ENCODE assay signal across 1 cellular context in genomic region chr13:29175245-29175873, GRCh38.
TF ChIP-seq lines count a peak whose summit lies in the region.

No MANE protein-coding gene starts in this region.

TF ChIP-seq in GM23338, 12 proteins besides CTCF, POLR2A, EP300 and RAD21 (continued from another document):
- TF ChIP-seq, protein P1, sequence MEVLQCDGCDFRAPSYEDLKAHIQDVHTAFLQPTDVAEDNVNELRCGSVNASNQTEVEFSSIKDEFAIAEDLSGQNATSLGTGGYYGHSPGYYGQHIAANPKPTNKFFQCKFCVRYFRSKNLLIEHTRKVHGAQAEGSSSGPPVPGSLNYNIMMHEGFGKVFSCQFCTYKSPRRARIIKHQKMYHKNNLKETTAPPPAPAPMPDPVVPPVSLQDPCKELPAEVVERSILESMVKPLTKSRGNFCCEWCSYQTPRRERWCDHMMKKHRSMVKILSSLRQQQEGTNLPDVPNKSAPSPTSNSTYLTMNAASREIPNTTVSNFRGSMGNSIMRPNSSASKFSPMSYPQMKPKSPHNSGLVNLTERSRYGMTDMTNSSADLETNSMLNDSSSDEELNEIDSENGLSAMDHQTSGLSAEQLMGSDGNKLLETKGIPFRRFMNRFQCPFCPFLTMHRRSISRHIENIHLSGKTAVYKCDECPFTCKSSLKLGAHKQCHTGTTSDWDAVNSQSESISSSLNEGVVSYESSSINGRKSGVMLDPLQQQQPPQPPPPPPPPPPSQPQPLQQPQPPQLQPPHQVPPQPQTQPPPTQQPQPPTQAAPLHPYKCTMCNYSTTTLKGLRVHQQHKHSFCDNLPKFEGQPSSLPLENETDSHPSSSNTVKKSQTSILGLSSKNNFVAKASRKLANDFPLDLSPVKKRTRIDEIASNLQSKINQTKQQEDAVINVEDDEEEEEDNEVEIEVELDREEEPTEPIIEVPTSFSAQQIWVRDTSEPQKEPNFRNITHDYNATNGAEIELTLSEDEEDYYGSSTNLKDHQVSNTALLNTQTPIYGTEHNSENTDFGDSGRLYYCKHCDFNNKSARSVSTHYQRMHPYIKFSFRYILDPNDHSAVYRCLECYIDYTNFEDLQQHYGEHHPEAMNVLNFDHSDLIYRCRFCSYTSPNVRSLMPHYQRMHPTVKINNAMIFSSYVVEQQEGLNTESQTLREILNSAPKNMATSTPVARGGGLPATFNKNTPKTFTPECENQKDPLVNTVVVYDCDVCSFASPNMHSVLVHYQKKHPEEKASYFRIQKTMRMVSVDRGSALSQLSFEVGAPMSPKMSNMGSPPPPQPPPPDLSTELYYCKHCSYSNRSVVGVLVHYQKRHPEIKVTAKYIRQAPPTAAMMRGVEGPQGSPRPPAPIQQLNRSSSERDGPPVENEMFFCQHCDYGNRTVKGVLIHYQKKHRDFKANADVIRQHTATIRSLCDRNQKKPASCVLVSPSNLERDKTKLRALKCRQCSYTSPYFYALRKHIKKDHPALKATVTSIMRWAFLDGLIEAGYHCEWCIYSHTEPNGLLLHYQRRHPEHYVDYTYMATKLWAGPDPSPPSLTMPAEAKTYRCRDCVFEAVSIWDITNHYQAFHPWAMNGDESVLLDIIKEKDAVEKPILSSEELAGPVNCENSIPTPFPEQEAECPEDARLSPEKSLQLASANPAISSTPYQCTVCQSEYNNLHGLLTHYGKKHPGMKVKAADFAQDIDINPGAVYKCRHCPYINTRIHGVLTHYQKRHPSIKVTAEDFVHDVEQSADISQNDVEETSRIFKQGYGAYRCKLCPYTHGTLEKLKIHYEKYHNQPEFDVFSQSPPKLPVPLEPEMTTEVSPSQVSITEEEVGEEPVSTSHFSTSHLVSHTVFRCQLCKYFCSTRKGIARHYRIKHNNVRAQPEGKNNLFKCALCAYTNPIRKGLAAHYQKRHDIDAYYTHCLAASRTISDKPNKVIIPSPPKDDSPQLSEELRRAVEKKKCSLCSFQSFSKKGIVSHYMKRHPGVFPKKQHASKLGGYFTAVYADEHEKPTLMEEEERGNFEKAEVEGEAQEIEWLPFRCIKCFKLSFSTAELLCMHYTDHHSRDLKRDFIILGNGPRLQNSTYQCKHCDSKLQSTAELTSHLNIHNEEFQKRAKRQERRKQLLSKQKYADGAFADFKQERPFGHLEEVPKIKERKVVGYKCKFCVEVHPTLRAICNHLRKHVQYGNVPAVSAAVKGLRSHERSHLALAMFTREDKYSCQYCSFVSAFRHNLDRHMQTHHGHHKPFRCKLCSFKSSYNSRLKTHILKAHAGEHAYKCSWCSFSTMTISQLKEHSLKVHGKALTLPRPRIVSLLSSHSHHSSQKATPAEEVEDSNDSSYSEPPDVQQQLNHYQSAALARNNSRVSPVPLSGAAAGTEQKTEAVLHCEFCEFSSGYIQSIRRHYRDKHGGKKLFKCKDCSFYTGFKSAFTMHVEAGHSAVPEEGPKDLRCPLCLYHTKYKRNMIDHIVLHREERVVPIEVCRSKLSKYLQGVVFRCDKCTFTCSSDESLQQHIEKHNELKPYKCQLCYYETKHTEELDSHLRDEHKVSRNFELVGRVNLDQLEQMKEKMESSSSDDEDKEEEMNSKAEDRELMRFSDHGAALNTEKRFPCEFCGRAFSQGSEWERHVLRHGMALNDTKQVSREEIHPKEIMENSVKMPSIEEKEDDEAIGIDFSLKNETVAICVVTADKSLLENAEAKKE (CRISPR knock-in tag; IDR thresholded peaks at IDR 0.05) = no peak
- TF ChIP-seq EZH2 (IDR thresholded peaks at IDR 0.05; ENCODE audit: low read depth, unreplicated experiment) = no peak
